In the genomic region with DNA sequence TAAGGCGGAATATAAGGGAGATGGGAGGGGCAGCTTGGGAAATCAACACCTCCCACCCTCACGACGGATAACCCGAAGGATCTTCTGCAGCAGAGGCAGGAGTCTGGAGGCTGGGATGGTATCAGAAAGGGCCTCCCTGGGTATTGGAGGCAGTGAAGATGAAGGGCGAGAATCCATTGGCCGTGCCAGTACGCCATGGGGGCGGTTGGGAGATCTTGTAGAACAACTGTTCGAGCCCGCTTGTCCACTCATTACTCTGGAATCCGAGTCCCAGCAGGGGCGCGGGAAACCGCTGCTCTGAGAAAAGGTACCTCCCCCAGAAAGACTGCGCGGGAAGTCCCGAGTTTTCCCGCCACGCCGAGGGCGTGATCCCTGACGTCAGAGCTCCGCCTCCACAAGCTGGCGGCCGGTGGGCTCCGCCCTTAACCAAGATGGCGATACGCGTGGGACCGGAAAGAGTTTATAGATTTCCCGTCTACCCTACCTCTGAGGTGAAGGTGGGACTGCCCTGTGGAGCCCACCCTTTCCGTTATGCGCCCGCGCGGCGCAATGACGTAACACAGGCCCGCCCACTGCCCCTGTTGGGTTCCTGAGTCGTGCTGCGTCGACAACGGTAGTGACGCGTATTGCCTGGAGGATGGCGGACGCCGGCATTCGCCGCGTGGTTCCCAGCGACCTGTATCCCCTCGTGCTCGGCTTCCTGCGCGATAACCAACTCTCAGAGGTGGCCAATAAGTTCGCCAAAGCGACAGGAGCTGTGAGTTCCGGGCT, we compare ENCODE assay signal across 8 cellular contexts. TPM values are rescaled to one million over a fixed set of nuclear protein-coding genes. Genes with fewer than 3 reads are reported as not detected.
DNase-seq lines count a peak whose midpoint lies in the region; ATAC-seq, FAIRE-seq and TF ChIP-seq lines count a peak whose summit lies in the region.

TSS of gene NOLC1 (plus strand) at position 616 of the 771 bp plus-strand sequence. CDS start at position 638, 22 bp downstream.

- H3K4me2 ChIP-seq in Loucy (ENCODE audit: low read depth, low read length, poor library complexity, severe bottlenecking), result peak within 1 kb of the TSS; percentile 84

- peaks cover 12% of the 10 kb centered on the region; the same call in 1 of the 2 replicates for H3F3A ChIP-seq in Loucy (ENCODE audit: low read depth)

- POLR2A ChIA-PET in naive thymus-derived CD8-positive, alpha-beta T cell (lab: Charles Lee), result interaction anchor here (0.7 to 2.4 kb wide), 11 partner anchors 12 to 795 kb away, joined by 3 to 11 read pairs (median 6); partner anchors contain the start of genes LDB1, OGA and PPRC1

- H3K4me3 ChIP-seq in Loucy (ENCODE audit: low read length, poor library complexity, severe bottlenecking) (peak within 1 kb of the TSS; percentile 97), fibroblast of mammary gland (ENCODE audit: control insufficient read depth, low read depth, low read length) (peak within 1 kb of the TSS; percentile 99)

- H3K9ac ChIP-seq in Loucy (ENCODE audit: low read depth, low read length, poor library complexity, severe bottlenecking), result peak within 1 kb of the TSS; percentile 91

- peak within 1 kb of the TSS; percentile 86 for H2AFZ ChIP-seq in Loucy (ENCODE audit: low read length)

- ATAC-seq in naive thymus-derived CD8-positive, alpha-beta T cell, result peak; percentile 93 to 94

- H3K36me3 ChIP-seq in Loucy (ENCODE audit: insufficient read depth, low read length), result peaks cover 26% of the 10 kb centered on the region; the same call in 1 of the 2 replicates

- no peaks in the 10 kb centered on the region for H3K9me3 ChIP-seq in Loucy (ENCODE audit: insufficient read depth, low read depth, low read length)

- no peak for TF ChIP-seq CTCF in Loucy (conservative IDR thresholded peaks at IDR 0.05; ENCODE audit: low read length)
- no peak for TF ChIP-seq CTCF in fibroblast of mammary gland (conservative IDR thresholded peaks at IDR 0.05; ENCODE audit: control insufficient read depth, insufficient read depth, low read depth, low read length)

- H3K9me2 ChIP-seq in Loucy (replicated peaks; ENCODE audit: low read depth, low read length), result no peaks in the 10 kb centered on the region

- H3K36me3 Mint-ChIP-seq in naive thymus-derived CD8-positive, alpha-beta T cell, result peaks cover 2 to 65% (median 8%) of the 10 kb centered on the region in 3 donors

- H3K79me2 ChIP-seq in Loucy (ENCODE audit: insufficient read depth, low read length), result peaks cover 48% of the 10 kb centered on the region

- peaks cover 28 to 52% (median 48%) of the 10 kb centered on the region in 4 donors for H3K4me1 Mint-ChIP-seq in naive thymus-derived CD8-positive, alpha-beta T cell

- TF ChIP-seq POLR2A in H54 (IDR thresholded peaks at IDR 0.05; ENCODE audit: low read depth, low read length), result peak; percentile 95
- TF ChIP-seq POLR2A in Raji (IDR thresholded peaks at IDR 0.05; ENCODE audit: insufficient read depth, low read depth, low read length), result peak; percentile 99

- H3K27me3 Mint-ChIP-seq in naive thymus-derived CD8-positive, alpha-beta T cell, result no peaks in the 10 kb centered on the region

- peak within 1 kb of the TSS; percentile 88 to 98 (median 96) for H3K4me3 Mint-ChIP-seq in naive thymus-derived CD8-positive, alpha-beta T cell

- peak; percentile 43 for FAIRE-seq in H54 (lab: Jason Lieb, UNC)

- H3K4me1 ChIP-seq in Loucy (ENCODE audit: insufficient read depth, low read length, poor library complexity, severe bottlenecking), result peaks cover 18% of the 10 kb centered on the region

- H3K9me3 Mint-ChIP-seq in naive thymus-derived CD8-positive, alpha-beta T cell, result no peaks in the 10 kb centered on the region

- no peaks in the 10 kb centered on the region for H3K27me3 ChIP-seq in Loucy (ENCODE audit: insufficient read depth, low read length, poor library complexity, severe bottlenecking)

- H3K27ac Mint-ChIP-seq in naive thymus-derived CD8-positive, alpha-beta T cell, result peak within 1 kb of the TSS; percentile 89 to 99 (median 96)

- DNase-seq in EL (peak; percentile 99), H54 (ENCODE audit: insufficient read length, low spot score) (peak; percentile 78), fibroblast of mammary gland (ENCODE audit: low read depth) (peak; percentile 99)
- DNase-seq in activated T-helper 9 cell treated with anti-CD3 and anti-CD28 coated beads, Interleukin-2, amount 50 U/mL, for 16 hours (ENCODE audit: low read depth), result peak; percentile 100
- DNase-seq in naive thymus-derived CD8-positive, alpha-beta T cell, result peak; percentile 95 to 100 (median 100)
- peak; percentile 98 to 100 (median 99) for DNase-seq in stimulated activated naive CD4-positive, alpha-beta T cell (lab: John Stamatoyannopoulos, UW)

- H4K20me1 ChIP-seq in Loucy (ENCODE audit: insufficient read depth, low read length, poor library complexity, severe bottlenecking), result peaks cover 35% of the 10 kb centered on the region

RNA-seq across cellular contexts. Expression of gene NOLC1, which starts in this region (rescaled TPM):
- total RNA-seq in naive thymus-derived CD8-positive, alpha-beta T cell, result 10 to 100 TPM; 64.0 to 71.2 TPM
- 10 to 100 TPM; 44.1 to 87.9 (median 74.0) TPM for polyA plus RNA-seq in naive thymus-derived CD8-positive, alpha-beta T cell

Comparison
In these comparisons a context has a peak if more than half of its experiments do, and no peak if none do; other contexts are left out.
1. Peak in every context shown above with its lines: DNase-seq, ATAC-seq and H3K4me3 ChIP-seq.